Comparison of ENCODE assay signal across 30 cellular contexts in genomic region chr6:64299176-64299575, GRCh38.
"Had no signal": no experiment of that assay in that cellular context is flagged by ENCODE, and none has a peak within 500 bp of the region (broad histone marks: within the 10 kb centered on the region; RNA-seq: fewer than 3 reads in every experiment).

No MANE protein-coding gene starts in this region.

- DNase-seq: activated B cell treated with CpG ODN at 0.5 μM for 24 hours; activated CD4-positive, alpha-beta T cell treated with anti-CD3 and anti-CD28 coated beads for 48 hours; activated CD4-positive, alpha-beta T cell treated with anti-CD3 and anti-CD28 coated beads, Interleukin-2, amount 50 U/mL, for 1 hour; activated CD4-positive, alpha-beta T cell treated with anti-CD3 and anti-CD28 coated beads, Interleukin-2, amount 50 U/mL, for 48 hours; activated CD8-positive, alpha-beta memory T cell treated with anti-CD3 and anti-CD28 coated beads, Interleukin-2, amount 10 ng/mL, durations not matched to agents 7 days and 5 days; activated CD8-positive, alpha-beta memory T cell treated with anti-CD3 and anti-CD28 coated beads, Interleukin-2, amount 50 U/mL, for 4 hours; activated CD8-positive, alpha-beta T cell treated with anti-CD3 and anti-CD28 coated beads, Interleukin-2, amount 10 ng/mL, durations not matched to agents 7 days and 5 days; activated effector memory CD4-positive, alpha-beta T cell treated with anti-CD3 and anti-CD28 coated beads, Interleukin-2, amount 50 U/mL, for 16 hours; activated naive CD4-positive, alpha-beta T cell treated with anti-CD3 and anti-CD28 coated beads for 36 hours; activated naive CD8-positive, alpha-beta T cell treated with anti-CD3 and anti-CD28 coated beads for 36 hours; activated naive CD8-positive, alpha-beta T cell treated with anti-CD3 and anti-CD28 coated beads, Interleukin-2, amount 50 U/mL, for 24 hours; activated T-cell treated with anti-CD3 and anti-CD28 coated beads, Interleukin-2, amount 50 U/mL, for 1 hour; activated T-cell treated with anti-CD3 and anti-CD28 coated beads, Interleukin-2, amount 50 U/mL, for 48 hours; adrenal gland; amygdala; aorta; body of pancreas; central memory CD4-positive, alpha-beta T cell; cerebellar nuclear complex; colonic mucosa; effector CD8-positive, alpha-beta T cell; foreskin fibroblast; head of caudate nucleus; T-helper 1 cell; T-helper 17 cell; T1000; WERI-Rb-1 had no signal

- H3K27ac ChIP-seq: adrenal gland, body of pancreas, cardiac muscle cell, colonic mucosa, WERI-Rb-1 had no signal

- H3K27me3 ChIP-seq: adrenal gland, body of pancreas, cardiac muscle cell, colonic mucosa had no signal

- H3K9me3 ChIP-seq: adrenal gland, body of pancreas, colonic mucosa had no signal

- H3K36me3 ChIP-seq: adrenal gland, cardiac muscle cell, colonic mucosa, WERI-Rb-1 had no signal

- H3K4me1 ChIP-seq: adrenal gland, body of pancreas, colonic mucosa had no signal

- H3K4me3 ChIP-seq: adrenal gland, body of pancreas, cardiac muscle cell, colonic mucosa had no signal

- ATAC-seq: activated CD4-positive, CD25-positive, alpha-beta regulatory T cell treated with anti-CD3 and anti-CD28 coated beads, Interleukin-2, amount 50 U/mL, for 24 hours; activated CD8-positive, alpha-beta memory T cell treated with anti-CD3 and anti-CD28 coated beads, Interleukin-2, amount 10 ng/mL, durations not matched to agents 7 days and 5 days; activated CD8-positive, alpha-beta T cell treated with anti-CD3 and anti-CD28 coated beads, Interleukin-2, amount 10 ng/mL, durations not matched to agents 7 days and 5 days; activated naive CD8-positive, alpha-beta T cell treated with anti-CD3 and anti-CD28 coated beads, Interleukin-2, amount 50 U/mL, for 24 hours; body of pancreas; esophagus mucosa; T-helper 17 cell had no signal
